In the genomic region with DNA sequence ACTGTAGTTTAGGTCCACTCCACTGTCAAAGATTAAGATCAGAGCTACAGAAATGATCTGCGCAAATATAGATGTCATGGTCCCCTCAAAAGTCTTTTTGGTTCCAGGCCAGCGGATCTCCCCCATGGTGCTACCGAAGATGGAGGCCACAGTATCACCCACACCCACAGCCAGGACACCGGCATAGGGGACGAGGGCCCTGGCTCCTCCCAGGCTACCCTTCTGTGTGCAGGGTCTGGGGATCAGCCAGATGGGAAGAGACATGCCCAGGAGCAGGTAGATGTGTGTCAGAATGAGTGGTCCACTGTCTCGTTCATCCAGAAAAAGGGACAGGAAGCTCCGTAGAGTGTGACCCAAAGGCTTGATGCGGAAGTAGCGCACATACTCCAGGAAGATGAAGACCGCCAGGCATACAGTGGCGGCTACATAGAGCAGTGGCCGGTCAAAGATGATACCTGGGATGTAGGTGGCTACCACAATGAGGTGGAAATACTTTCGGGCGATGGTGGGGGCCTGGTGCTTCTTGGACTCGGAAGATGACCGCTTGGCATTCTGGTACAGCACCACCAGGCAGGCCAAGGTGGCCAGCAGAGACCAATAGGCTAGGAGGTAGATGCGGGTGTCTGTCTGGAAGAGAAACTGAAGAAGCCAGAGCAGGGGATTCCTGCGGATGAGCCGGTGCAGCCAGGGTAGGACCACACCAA, we compare ENCODE assay signal across 1 cellular context.
TF ChIP-seq lines count a peak whose summit lies in the region.

No MANE protein-coding gene starts in this region.

TF ChIP-seq in GM12878, 131 proteins besides CTCF, POLR2A, EP300 and RAD21:
- TF ChIP-seq HDAC2 (IDR thresholded peaks at IDR 0.05) (no peak), STAT3 (IDR thresholded peaks at IDR 0.05; ENCODE audit: low read depth, low read length) (no peak), EED (IDR thresholded peaks at IDR 0.05; ENCODE audit: low read depth) (no peak), KLF5 (IDR thresholded peaks at IDR 0.05; ENCODE audit: partially characterized antibody) (no peak), SMAD5 (IDR thresholded peaks at IDR 0.05; ENCODE audit: low read depth) (no peak), IRF3 (IDR thresholded peaks at IDR 0.05) (no peak), ZNF274 (IDR thresholded peaks at IDR 0.05; ENCODE audit: insufficient read depth, insufficient read length) (no peak), HCFC1 (IDR thresholded peaks at IDR 0.05; ENCODE audit: low read length) (no peak), MLLT1 (IDR thresholded peaks at IDR 0.05) (no peak), TCF3 (IDR thresholded peaks at IDR 0.05; ENCODE audit: borderline replicate concordance, insufficient read depth, low read depth, low read length) (no peak), NFXL1 (IDR thresholded peaks at IDR 0.05; ENCODE audit: borderline replicate concordance) (no peak), ZNF384 (IDR thresholded peaks at IDR 0.05; ENCODE audit: borderline replicate concordance, low read depth, low read length) (no peak), YY1 (IDR thresholded peaks at IDR 0.05; ENCODE audit: low read depth, low read length) (no peak), ESRRA (IDR thresholded peaks at IDR 0.05; ENCODE audit: low read length) (no peak), CREM (IDR thresholded peaks at IDR 0.05; ENCODE audit: low read depth) (no peak), SPI1 (IDR thresholded peaks at IDR 0.05; ENCODE audit: borderline replicate concordance, insufficient read depth, low read depth, low read length) (no peak)
- TF ChIP-seq, protein P1, sequence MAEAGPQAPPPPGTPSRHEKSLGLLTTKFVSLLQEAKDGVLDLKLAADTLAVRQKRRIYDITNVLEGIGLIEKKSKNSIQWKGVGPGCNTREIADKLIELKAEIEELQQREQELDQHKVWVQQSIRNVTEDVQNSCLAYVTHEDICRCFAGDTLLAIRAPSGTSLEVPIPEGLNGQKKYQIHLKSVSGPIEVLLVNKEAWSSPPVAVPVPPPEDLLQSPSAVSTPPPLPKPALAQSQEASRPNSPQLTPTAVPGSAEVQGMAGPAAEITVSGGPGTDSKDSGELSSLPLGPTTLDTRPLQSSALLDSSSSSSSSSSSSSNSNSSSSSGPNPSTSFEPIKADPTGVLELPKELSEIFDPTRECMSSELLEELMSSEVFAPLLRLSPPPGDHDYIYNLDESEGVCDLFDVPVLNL (IDR thresholded peaks at IDR 0.05; ENCODE audit: low read depth, low read length) = no peak
